Comparison of ENCODE assay signal across 26 cellular contexts in genomic region chr11:360326-361280, GRCh38. TPM values are rescaled to one million over a fixed set of nuclear protein-coding genes. Genes with fewer than 3 reads are reported as not detected.
DNase-seq lines count a peak whose midpoint lies in the region; ATAC-seq and TF ChIP-seq lines count a peak whose summit lies in the region.
"Had no signal": no experiment of that assay in that cellular context is flagged by ENCODE, and none has a peak within 500 bp of the region (broad histone marks: within the 10 kb centered on the region; RNA-seq: fewer than 3 reads in every experiment).

No MANE protein-coding gene starts in this region.

- peak overlapping the region; percentile 52 for H3K4me3 Mint-ChIP-seq in activated T-helper 17 cell treated with anti-CD3 and anti-CD28 coated beads, Interleukin-2, amount 50 U/mL, for 72 hours
- no peak overlapping the region for H3K4me3 Mint-ChIP-seq in naive thymus-derived CD8-positive, alpha-beta T cell
- H3K4me3 Mint-ChIP-seq: activated CD4-positive, alpha-beta T cell treated with anti-CD3 and anti-CD28 coated beads, Interleukin-2, amount 10 ng/mL, durations not matched to agents 24 days and 14 days; activated naive CD4-positive, alpha-beta T cell treated with anti-CD3 and anti-CD28 coated beads, Interleukin-2, amount 50 U/mL, for 24 hours; dendritic cell treated with granulocyte-macrophage colony-stimulating factor and Interleukin-4, amounts not matched to agents 40 ng/mL and 50 ng/mL, for 4 days; stimulated activated naive CD8-positive, alpha-beta T cell treated with anti-CD3 and anti-CD28 coated beads, Interleukin-15, amount 100 ng/mL, for 72 hours; T-helper 2 cell treated with Interferon-gamma antibody and Interleukin-4, amounts not matched to agents 5 μg/mL and 100 μg/mL, for 36 hours had no signal

- no peaks in the 10 kb centered on the region for H3K36me3 ChIP-seq in mucosa of descending colon (ENCODE audit: low read depth)
- H3K36me3 ChIP-seq: esophagus squamous epithelium, thyroid gland had no signal

- H3K4me3 ChIP-seq in mucosa of descending colon: no peak overlapping the region
- H3K4me3 ChIP-seq: esophagus squamous epithelium, GM23248, thyroid gland had no signal

- H3K9me3 Mint-ChIP-seq in activated T-helper 17 cell treated with anti-CD3 and anti-CD28 coated beads, Interleukin-2, amount 50 U/mL, for 72 hours: no peaks in the 10 kb centered on the region
- H3K9me3 Mint-ChIP-seq in naive thymus-derived CD8-positive, alpha-beta T cell: peaks cover 0 to 3% (median 0%) of the 10 kb centered on the region in 9 donors
- H3K9me3 Mint-ChIP-seq: activated CD4-positive, alpha-beta T cell treated with anti-CD3 and anti-CD28 coated beads, Interleukin-2, amount 10 ng/mL, durations not matched to agents 24 days and 14 days; activated naive CD4-positive, alpha-beta T cell treated with anti-CD3 and anti-CD28 coated beads, Interleukin-2, amount 50 U/mL, for 24 hours had no signal

- H3K4me1 ChIP-seq in mucosa of descending colon (ENCODE audit: low read depth): peaks cover 4% of the 10 kb centered on the region

- DNase-seq in Right ventricle myocardium superior (peak; percentile 26), Right ventricle myocardium inferior (ENCODE audit: missing footprints) (no peak), mucosa of descending colon (peak in 2 of 3 donors; percentile 16 to 40), pons (ENCODE audit: low spot score) (no peak)
- DNase-seq in naive thymus-derived CD8-positive, alpha-beta T cell: no peak
- DNase-seq: ACHN; activated CD4-positive, alpha-beta T cell treated with anti-CD3 and anti-CD28 coated beads, Interleukin-2, amount 10 ng/mL, durations not matched to agents 24 days and 14 days; activated T-cell treated with anti-CD3 and anti-CD28 coated beads, Interleukin-2, amount 50 U/mL, for 48 hours; anterior cingulate cortex; esophagus squamous epithelium; foreskin melanocyte; GM23248; IMR-90; left cardiac atrium; NCI-H1048; NCI-H1694; NCI-H2171; NCI-H510A; thyroid gland had no signal

- ATAC-seq in Right ventricle myocardium superior (ENCODE audit: poor library complexity) (no peak), Right ventricle myocardium inferior (no peak), mucosa of descending colon (no peak), HG02840 (IDR thresholded peaks at IDR 0.05; ENCODE audit: low FRiP score, unreplicated experiment) (no peak)
- ATAC-seq in activated T-helper 17 cell treated with anti-CD3 and anti-CD28 coated beads, Interleukin-2, amount 50 U/mL, for 72 hours (replicated peaks): no peak
- ATAC-seq in naive thymus-derived CD8-positive, alpha-beta T cell: no peak
- ATAC-seq: left cardiac atrium; SK-N-SH treated with all-trans-retinoic acid at 6 μM for 48 hours; stimulated activated naive CD8-positive, alpha-beta T cell treated with anti-CD3 and anti-CD28 coated beads, Interleukin-15, amount 100 ng/mL, for 72 hours had no signal

- peaks cover 5% of the 10 kb centered on the region for H3K4me1 Mint-ChIP-seq in activated T-helper 17 cell treated with anti-CD3 and anti-CD28 coated beads, Interleukin-2, amount 50 U/mL, for 72 hours
- H3K4me1 Mint-ChIP-seq in naive thymus-derived CD8-positive, alpha-beta T cell: peaks cover 0 to 15% (median 4%) of the 10 kb centered on the region in 4 donors

- no peaks in the 10 kb centered on the region for H3K36me3 Mint-ChIP-seq in activated T-helper 17 cell treated with anti-CD3 and anti-CD28 coated beads, Interleukin-2, amount 50 U/mL, for 72 hours (ENCODE audit: low read depth)
- H3K36me3 Mint-ChIP-seq in naive thymus-derived CD8-positive, alpha-beta T cell: no peaks in the 10 kb centered on the region
- H3K36me3 Mint-ChIP-seq: activated naive CD4-positive, alpha-beta T cell treated with anti-CD3 and anti-CD28 coated beads, Interleukin-2, amount 50 U/mL, for 24 hours had no signal

- H3K9me3 ChIP-seq in mucosa of descending colon: peaks cover 9% of the 10 kb centered on the region
- H3K9me3 ChIP-seq: thyroid gland had no signal

- POLR2A ChIA-PET in naive thymus-derived CD8-positive, alpha-beta T cell (lab: Charles Lee): interaction anchor here (0.6 to 1.2 kb wide), 4 partner anchors 53 to 93 kb away, joined by 3 to 4 read pairs (median 3); partner anchors contain the start of gene IFITM2

- peak overlapping the region; percentile 74 for H3K27ac Mint-ChIP-seq in activated T-helper 17 cell treated with anti-CD3 and anti-CD28 coated beads, Interleukin-2, amount 50 U/mL, for 72 hours
- H3K27ac Mint-ChIP-seq in naive thymus-derived CD8-positive, alpha-beta T cell: peak overlapping the region in 2 of 10 donors; percentile 58 to 87
- H3K27ac Mint-ChIP-seq: activated CD4-positive, alpha-beta T cell treated with anti-CD3 and anti-CD28 coated beads, Interleukin-2, amount 10 ng/mL, durations not matched to agents 24 days and 14 days; activated naive CD4-positive, alpha-beta T cell treated with anti-CD3 and anti-CD28 coated beads, Interleukin-2, amount 50 U/mL, for 24 hours; dendritic cell treated with granulocyte-macrophage colony-stimulating factor and Interleukin-4, amounts not matched to agents 40 ng/mL and 50 ng/mL, for 4 days; T-helper 2 cell treated with Interferon-gamma antibody and Interleukin-4, amounts not matched to agents 5 μg/mL and 100 μg/mL, for 36 hours had no signal

- no peaks in the 10 kb centered on the region for H3K27me3 Mint-ChIP-seq in activated T-helper 17 cell treated with anti-CD3 and anti-CD28 coated beads, Interleukin-2, amount 50 U/mL, for 72 hours
- H3K27me3 Mint-ChIP-seq in naive thymus-derived CD8-positive, alpha-beta T cell: peaks cover 0 to 9% (median 3%) of the 10 kb centered on the region in 5 donors
- H3K27me3 Mint-ChIP-seq: activated naive CD4-positive, alpha-beta T cell treated with anti-CD3 and anti-CD28 coated beads, Interleukin-2, amount 50 U/mL, for 24 hours had no signal

- intact Hi-C loops in Right ventricle myocardium superior (cut with DNase I) (loop anchor here (5.0 kb wide), 1 partner anchor 58 kb away; no protein-coding TSS in a partner anchor), Right ventricle myocardium inferior (cut with DNase I) (no loop called here), mucosa of descending colon (cut with DNase I, micrococcal nuclease) (no loop called here)

- no peak for TF ChIP-seq CTCF in mucosa of descending colon (IDR thresholded peaks at IDR 0.05)

RNA-seq across cellular contexts. Expression of gene B4GALNT4, which starts 8.7 kb away (rescaled TPM):
- total RNA-seq in Right ventricle myocardium superior (0.94 TPM), Right ventricle myocardium inferior (0.54 TPM), mucosa of descending colon (10 to 100 TPM in 1 of 3 donors, 1 to 10 TPM in 2; 2.1 to 11.8 (median 2.2) TPM)
- 1 to 10 TPM; 1.4 to 9.4 TPM for total RNA-seq in activated T-helper 17 cell treated with anti-CD3 and anti-CD28 coated beads, Interleukin-2, amount 50 U/mL, for 72 hours
- total RNA-seq in naive thymus-derived CD8-positive, alpha-beta T cell: under 1 TPM; 0.16 to 0.39 TPM
- polyA plus RNA-seq in naive thymus-derived CD8-positive, alpha-beta T cell: 1 to 10 TPM in 1 of 3 donors, not detected in 2; 1.3 TPM

RNA-seq across cellular contexts. Expression of gene PKP3, which starts 33.4 kb away (rescaled TPM):
- total RNA-seq in Right ventricle myocardium superior (0.86 TPM), Right ventricle myocardium inferior (0.32 TPM), mucosa of descending colon (100 to 1,000 TPM in 2 of 3 donors, 10 to 100 TPM in 1; 73.3 to 174 (median 143) TPM)
- total RNA-seq in activated T-helper 17 cell treated with anti-CD3 and anti-CD28 coated beads, Interleukin-2, amount 50 U/mL, for 72 hours: not detected
- under 1 TPM; 0.16 to 0.29 TPM for total RNA-seq in naive thymus-derived CD8-positive, alpha-beta T cell
- under 1 TPM in 2 of 3 donors, not detected in 1; 0.15 to 0.47 TPM for polyA plus RNA-seq in naive thymus-derived CD8-positive, alpha-beta T cell
- total RNA-seq: activated CD4-positive, alpha-beta T cell treated with anti-CD3 and anti-CD28 coated beads, Interleukin-2, amount 10 ng/mL, durations not matched to agents 24 days and 14 days had no signal

RNA-seq across cellular contexts. Expression of gene IFITM3, which starts 39.9 kb away (rescaled TPM):
- total RNA-seq in Right ventricle myocardium superior (287 TPM), Right ventricle myocardium inferior (401 TPM), mucosa of descending colon (100 to 1,000 TPM in 2 of 3 donors, 10 to 100 TPM in 1; 76.1 to 410 (median 353) TPM)
- 10 to 100 TPM in 1 of 2 donors, 1 to 10 TPM in 1; 2.7 to 26.0 TPM for total RNA-seq in activated T-helper 17 cell treated with anti-CD3 and anti-CD28 coated beads, Interleukin-2, amount 50 U/mL, for 72 hours
- total RNA-seq in naive thymus-derived CD8-positive, alpha-beta T cell: 10 to 100 TPM; 11.3 to 11.9 TPM
- 100 to 1,000 TPM in 2 of 3 donors, 10 to 100 TPM in 1; 45.1 to 202 (median 196) TPM for polyA plus RNA-seq in naive thymus-derived CD8-positive, alpha-beta T cell

RNA-seq across cellular contexts. Expression of gene IFITM1, which starts 46.8 kb away (rescaled TPM):
- total RNA-seq in Right ventricle myocardium superior (83.1 TPM), Right ventricle myocardium inferior (125 TPM), mucosa of descending colon (100 to 1,000 TPM in 1 of 3 donors, 10 to 100 TPM in 2; 80.2 to 182 (median 87.3) TPM)
- total RNA-seq in activated T-helper 17 cell treated with anti-CD3 and anti-CD28 coated beads, Interleukin-2, amount 50 U/mL, for 72 hours: 10 to 100 TPM; 95.7 to 97.1 TPM
- 10 to 100 TPM; 90.0 to 91.0 TPM for total RNA-seq in naive thymus-derived CD8-positive, alpha-beta T cell
- polyA plus RNA-seq in naive thymus-derived CD8-positive, alpha-beta T cell: 1,000 to 10,000 TPM; 1,833 to 2,198 (median 2,135) TPM

RNA-seq across cellular contexts. Expression of gene IFITM2, which starts 53.0 kb away (rescaled TPM):
- total RNA-seq in Right ventricle myocardium superior: 194 TPM
- total RNA-seq in Right ventricle myocardium inferior: 253 TPM
- total RNA-seq in activated T-helper 17 cell treated with anti-CD3 and anti-CD28 coated beads, Interleukin-2, amount 50 U/mL, for 72 hours: 100 to 1,000 TPM; 187 to 261 TPM
- total RNA-seq in mucosa of descending colon: 100 to 1,000 TPM in 2 of 3 donors, 10 to 100 TPM in 1; 57.2 to 254 (median 111) TPM
- total RNA-seq in naive thymus-derived CD8-positive, alpha-beta T cell: 100 to 1,000 TPM; 115 to 122 TPM
- polyA plus RNA-seq in naive thymus-derived CD8-positive, alpha-beta T cell: 1,000 to 10,000 TPM; 2,345 to 2,732 (median 2,362) TPM

Comparison
In these comparisons a context has a peak if more than half of its experiments do, and no peak if none do; other contexts are left out.
1. DNase-seq: peak in Right ventricle myocardium superior (single experiment) and mucosa of descending colon (2 of 3); none in Right ventricle myocardium inferior (single experiment), pons (single experiment) and naive thymus-derived CD8-positive, alpha-beta T cell (0 of 10).
2. RNA of gene PKP3, which starts 33.4 kb away (total RNA-seq): 73.3 to 174 TPM in mucosa of descending colon; 0.86 TPM in Right ventricle myocardium superior (single experiment), 0.32 TPM in Right ventricle myocardium inferior (single experiment), 0.16 to 0.29 TPM in naive thymus-derived CD8-positive, alpha-beta T cell and not detected in activated T-helper 17 cell treated with anti-CD3 and anti-CD28 coated beads, Interleukin-2, amount 50 U/mL, for 72 hours; every median in the first group is over 10 times any median in the second.